ENCODE assay signal across 25 cellular contexts in genomic region chr13:107576430-107576829, GRCh38.
"Had no signal": no experiment of that assay in that cellular context is flagged by ENCODE, and none has a peak within 500 bp of the region (broad histone marks: within the 10 kb centered on the region; RNA-seq: fewer than 3 reads in every experiment).

No MANE protein-coding gene starts in this region.

- H3K4me3 ChIP-seq: esophagus muscularis mucosa, heart right ventricle, lower lobe of right lung, prostate gland, sigmoid colon, stomach, thyroid gland, vagina had no signal

- H3K27ac ChIP-seq: esophagus muscularis mucosa, foreskin keratinocyte, heart right ventricle, lower lobe of right lung, prostate gland, sigmoid colon, stomach, thyroid gland, vagina had no signal

- H3K36me3 Mint-ChIP-seq: stimulated activated effector memory CD8-positive, alpha-beta T cell treated with anti-CD3 and anti-CD28 coated beads, Interleukin-12 subunit alpha, Interleukin-12 subunit beta, amount 100 ng/mL, for 72 hours had no signal

- H3K4me1 Mint-ChIP-seq: naive thymus-derived CD8-positive, alpha-beta T cell; stimulated activated effector memory CD8-positive, alpha-beta T cell treated with anti-CD3 and anti-CD28 coated beads, Interleukin-12 subunit alpha, Interleukin-12 subunit beta, amount 100 ng/mL, for 72 hours had no signal

- ATAC-seq: foreskin keratinocyte; heart right ventricle; left ventricle myocardium superior; lower lobe of right lung; naive thymus-derived CD8-positive, alpha-beta T cell; right cardiac atrium; stimulated activated effector memory CD8-positive, alpha-beta T cell treated with anti-CD3 and anti-CD28 coated beads, Interleukin-12 subunit alpha, Interleukin-12 subunit beta, amount 100 ng/mL, for 72 hours had no signal

- H3K36me3 ChIP-seq: esophagus muscularis mucosa, heart right ventricle, lower lobe of right lung, prostate gland, sigmoid colon, stomach, thyroid gland, vagina had no signal

- H3K4me3 Mint-ChIP-seq: endodermal cell; naive thymus-derived CD8-positive, alpha-beta T cell; nephron progenitor cell; stimulated activated effector memory CD8-positive, alpha-beta T cell treated with anti-CD3 and anti-CD28 coated beads, Interleukin-12 subunit alpha, Interleukin-12 subunit beta, amount 100 ng/mL, for 72 hours had no signal

- H3K27ac Mint-ChIP-seq: endodermal cell; naive thymus-derived CD8-positive, alpha-beta T cell; nephron progenitor cell; stimulated activated effector memory CD8-positive, alpha-beta T cell treated with anti-CD3 and anti-CD28 coated beads, Interleukin-12 subunit alpha, Interleukin-12 subunit beta, amount 100 ng/mL, for 72 hours had no signal

- H3K9me3 ChIP-seq: esophagus muscularis mucosa, lower lobe of right lung, prostate gland, sigmoid colon, stomach, thyroid gland, vagina had no signal

- H3K4me1 ChIP-seq: esophagus muscularis mucosa, foreskin keratinocyte, heart right ventricle, lower lobe of right lung, prostate gland, sigmoid colon, stomach, thyroid gland, vagina had no signal

- H3K27me3 Mint-ChIP-seq: naive thymus-derived CD8-positive, alpha-beta T cell had no signal

- DNase-seq: effector CD8-positive, alpha-beta T cell; endodermal cell; foreskin keratinocyte; glutamatergic neuron; heart right ventricle; hippocampal formation; islet precursor cell; kidney glomerular epithelial cell; left ventricle myocardium superior; lower lobe of right lung; naive thymus-derived CD8-positive, alpha-beta T cell; nephron progenitor cell; nucleus accumbens; right cardiac atrium; sigmoid colon; stimulated activated CD4-positive, alpha-beta T cell treated with anti-CD3 and anti-CD28 coated beads, Interleukin-2, amount 100 ng/mL, for 24 hours; stimulated activated CD4-positive, alpha-beta T cell treated with anti-CD3 and anti-CD28 coated beads, Interleukin-4, amount 100 ng/mL, for 24 hours; stimulated activated naive CD4-positive, alpha-beta T cell treated with Interleukin-2 at 50 U/mL for 16 hours; stomach; thyroid gland; trophoblast cell had no signal

- H3K27me3 ChIP-seq: esophagus muscularis mucosa, foreskin keratinocyte, sigmoid colon, stomach, thyroid gland, vagina had no signal
